ENCODE assay signal across 8 cellular contexts in genomic region chr22:32880906-32881596, GRCh38.
A peak's percentile ranks its signal among the peaks of the same experiment; 100 is the strongest.
DNase-seq lines count a peak whose midpoint lies in the region; ATAC-seq and TF ChIP-seq lines count a peak whose summit lies in the region.

No MANE protein-coding gene starts in this region.

- intact Hi-C loops in CD4-positive, alpha-beta T cell (cut with DNase I, micrococcal nuclease): no loop called here
- intact Hi-C loops in dorsolateral prefrontal cortex (cut with DNase I): no loop called here

- DNase-seq in CD4-positive, alpha-beta T cell: peak in 2 of 10 experiments; percentile 1 to 34
- DNase-seq in NCI-H2227 (lab: John Stamatoyannopoulos, UW; ENCODE audit: unreplicated experiment) (peak; percentile 71), dorsolateral prefrontal cortex (peak in 6 of 10 donors; percentile 32 to 57 (median 53)), nephron progenitor cell (peak; percentile 42), GM13977 (ENCODE audit: low spot score) (no peak), globus pallidus (ENCODE audit: low spot score) (no peak), MG63 (no peak)

- no peaks in the 10 kb centered on the region for H3K36me3 Mint-ChIP-seq in CD4-positive, alpha-beta T cell (ENCODE audit: low read depth)
- no peaks in the 10 kb centered on the region for H3K36me3 Mint-ChIP-seq in nephron progenitor cell (ENCODE audit: low read depth)

- POLR2A ChIA-PET in CD4-positive, alpha-beta T cell (lab: Charles Lee): no interaction called here

- H3K4me3 Mint-ChIP-seq in CD4-positive, alpha-beta T cell: peak overlapping the region; percentile 73
- peak overlapping the region; percentile 44 for H3K4me3 Mint-ChIP-seq in nephron progenitor cell

- peaks cover 17% of the 10 kb centered on the region for H3K4me1 Mint-ChIP-seq in CD4-positive, alpha-beta T cell (ENCODE audit: low read depth)
- H3K4me1 Mint-ChIP-seq in nephron progenitor cell: peaks cover 46% of the 10 kb centered on the region

- no peaks in the 10 kb centered on the region for H3K27me3 Mint-ChIP-seq in CD4-positive, alpha-beta T cell
- H3K27me3 Mint-ChIP-seq in nephron progenitor cell (ENCODE audit: low read depth, poor library complexity): peaks cover 8% of the 10 kb centered on the region

- H3K9me3 ChIP-seq in CD4-positive, alpha-beta T cell (ENCODE audit: control insufficient read depth, low read length): no peaks in the 10 kb centered on the region
- H3K9me3 ChIP-seq in MG63: no peaks in the 10 kb centered on the region

- TF ChIP-seq CTCF in CD4-positive, alpha-beta T cell (IDR thresholded peaks at IDR 0.05): no peak
- no peak for TF ChIP-seq CTCF in dorsolateral prefrontal cortex (IDR thresholded peaks at IDR 0.05 in 54 of 56, conservative IDR thresholded peaks at IDR 0.05 in 2 of 56; ENCODE audit: low read depth in 1 of 56, partially characterized antibody in 56 of 56)
- no peak for TF ChIP-seq CTCF in nephron progenitor cell (IDR thresholded peaks at IDR 0.05)
- no peak for TF ChIP-seq CTCF in GM13977 (IDR thresholded peaks at IDR 0.05; ENCODE audit: extremely low read depth, insufficient read depth, missing control alignments)

- no peaks in the 10 kb centered on the region for H3K36me3 ChIP-seq in MG63

- ATAC-seq in CD4-positive, alpha-beta T cell (ENCODE audit: poor library complexity): peak; percentile 59
- ATAC-seq in GM21447 (IDR thresholded peaks at IDR 0.05; ENCODE audit: unreplicated experiment): no peak

- in situ Hi-C loops in GM13977 (cut with MboI; ENCODE audit: low pct_unique_long_range_greater_than_20kb, low sequenced_read_pairs, unreplicated experiment): no loop called here

- CTCF ChIA-PET in CD4-positive, alpha-beta T cell (lab: Charles Lee): no interaction called here

- peaks cover 4% of the 10 kb centered on the region for H3K27me3 ChIP-seq in CD4-positive, alpha-beta T cell (ENCODE audit: control insufficient read depth, insufficient read depth, low read length)
- no peaks in the 10 kb centered on the region for H3K27me3 ChIP-seq in dorsolateral prefrontal cortex
- no peaks in the 10 kb centered on the region for H3K27me3 ChIP-seq in MG63

- no peaks in the 10 kb centered on the region for H3K9me3 Mint-ChIP-seq in CD4-positive, alpha-beta T cell
- H3K9me3 Mint-ChIP-seq in nephron progenitor cell: no peaks in the 10 kb centered on the region

- H3K27ac ChIP-seq in CD4-positive, alpha-beta T cell (ENCODE audit: low read depth, low read length): no peak overlapping the region
- peak overlapping the region in 25 of 59 donors; percentile 8 to 71 (median 44) for H3K27ac ChIP-seq in dorsolateral prefrontal cortex

- H3K4me3 ChIP-seq in dorsolateral prefrontal cortex (no peak overlapping the region), MG63 (no peak overlapping the region)

- H3K27ac Mint-ChIP-seq in CD4-positive, alpha-beta T cell: peak overlapping the region; percentile 88
- H3K27ac Mint-ChIP-seq in nephron progenitor cell: peak overlapping the region; percentile 88

Comparison
In these comparisons a context has a peak if more than half of its experiments do, and no peak if none do; other contexts are left out.
1. DNase-seq: peak in NCI-H2227 (single experiment), dorsolateral prefrontal cortex (6 of 10) and nephron progenitor cell (single experiment); none in GM13977 (single experiment), globus pallidus (single experiment) and MG63 (single experiment).